In genomic region chr11:16839821-16840220, GRCh38 we compare ENCODE assay signal across 26 cellular contexts.
"Had no signal": no experiment of that assay in that cellular context is flagged by ENCODE, and none has a peak within 500 bp of the region (broad histone marks: within the 10 kb centered on the region; RNA-seq: fewer than 3 reads in every experiment).

No MANE protein-coding gene starts in this region.

- H3K9me3 Mint-ChIP-seq: activated naive CD4-positive, alpha-beta T cell treated with anti-CD3 and anti-CD28 coated beads for 36 hours; activated T-helper 1 cell treated with anti-CD3 and anti-CD28 coated beads, Interleukin-12 subunit alpha, Interleukin-12 subunit beta, Interleukin-2, Interleukin-4 antibody, amounts not matched to agents 30 ng/mL and 10 ng/mL and 1 ng/mL, durations not matched to agents 14 hours and 24 hours and 36 hours; central memory CD8-positive, alpha-beta T cell; immature natural killer cell; nephron; stimulated activated naive CD8-positive, alpha-beta T cell treated with anti-CD3 and anti-CD28 coated beads, Interleukin-15, Interleukin-2, amounts not matched to agents 100 ng/mL and 50 ng/mL, for 24 hours; WTC11 had no signal

- DNase-seq: activated CD4-positive, alpha-beta T cell treated with anti-CD3 and anti-CD28 coated beads for 1 hour; activated CD8-positive, alpha-beta memory T cell treated with anti-CD3 and anti-CD28 coated beads for 24 hours; activated effector memory CD4-positive, alpha-beta T cell treated with anti-CD3 and anti-CD28 coated beads, Interleukin-2, amount 50 U/mL, for 16 hours; activated naive CD4-positive, alpha-beta T cell treated with anti-CD3 and anti-CD28 coated beads for 36 hours; amygdala; dorsolateral prefrontal cortex; effector memory CD4-positive, alpha-beta T cell; foreskin fibroblast; heart left ventricle; hypothalamus; immature natural killer cell; kidney; left colon; posterior cingulate gyrus; right lobe of liver; stimulated activated CD4-positive, alpha-beta T cell treated with anti-CD3 and anti-CD28 coated beads, Interleukin-12 subunit alpha, Interleukin-12 subunit beta, amount 100 ng/mL, for 4 hours; stimulated activated CD4-positive, alpha-beta T cell treated with anti-CD3 and anti-CD28 coated beads, Interleukin-4, amount 100 ng/mL, for 1 hour; substantia nigra; T-helper 2 cell; upper lobe of left lung had no signal

- H3K36me3 Mint-ChIP-seq: immature natural killer cell had no signal

- H3K9me3 ChIP-seq: heart left ventricle, right lobe of liver, upper lobe of left lung, vagina had no signal

- ATAC-seq: heart left ventricle, left colon, right lobe of liver, WTC11 had no signal

- H3K27me3 ChIP-seq: dorsolateral prefrontal cortex, heart left ventricle, right lobe of liver, upper lobe of left lung, vagina had no signal

- H3K27me3 Mint-ChIP-seq: central memory CD8-positive, alpha-beta T cell; stimulated activated naive CD8-positive, alpha-beta T cell treated with anti-CD3 and anti-CD28 coated beads, Interleukin-15, Interleukin-2, amounts not matched to agents 100 ng/mL and 50 ng/mL, for 24 hours had no signal

- H3K4me1 Mint-ChIP-seq: central memory CD8-positive, alpha-beta T cell; immature natural killer cell; nephron had no signal

- H3K27ac ChIP-seq: dorsolateral prefrontal cortex, heart left ventricle, right lobe of liver, upper lobe of left lung, vagina had no signal

- H3K27ac Mint-ChIP-seq: activated naive CD4-positive, alpha-beta T cell treated with anti-CD3 and anti-CD28 coated beads for 36 hours; activated T-helper 1 cell treated with anti-CD3 and anti-CD28 coated beads, Interleukin-12 subunit alpha, Interleukin-12 subunit beta, Interleukin-2, Interleukin-4 antibody, amounts not matched to agents 30 ng/mL and 10 ng/mL and 1 ng/mL, durations not matched to agents 14 hours and 24 hours and 36 hours; immature natural killer cell; stimulated activated naive CD8-positive, alpha-beta T cell treated with anti-CD3 and anti-CD28 coated beads, Interleukin-15, Interleukin-2, amounts not matched to agents 100 ng/mL and 50 ng/mL, for 24 hours; WTC11 had no signal

- H3K4me3 Mint-ChIP-seq: activated naive CD4-positive, alpha-beta T cell treated with anti-CD3 and anti-CD28 coated beads for 36 hours; activated T-helper 1 cell treated with anti-CD3 and anti-CD28 coated beads, Interleukin-12 subunit alpha, Interleukin-12 subunit beta, Interleukin-2, Interleukin-4 antibody, amounts not matched to agents 30 ng/mL and 10 ng/mL and 1 ng/mL, durations not matched to agents 14 hours and 24 hours and 36 hours; central memory CD8-positive, alpha-beta T cell; immature natural killer cell; nephron; stimulated activated naive CD8-positive, alpha-beta T cell treated with anti-CD3 and anti-CD28 coated beads, Interleukin-15, Interleukin-2, amounts not matched to agents 100 ng/mL and 50 ng/mL, for 24 hours; WTC11 had no signal

- H3K4me1 ChIP-seq: upper lobe of left lung, vagina had no signal

- H3K4me3 ChIP-seq: dorsolateral prefrontal cortex, heart left ventricle, right lobe of liver, upper lobe of left lung, vagina had no signal
